ENCODE assay signal across 18 cellular contexts in genomic region chr22:45334528-45334927, GRCh38. TPM values are rescaled to one million over a fixed set of nuclear protein-coding genes. Genes with fewer than 3 reads are reported as not detected.
DNase-seq lines count a peak whose midpoint lies in the region; ATAC-seq, FAIRE-seq and TF ChIP-seq lines count a peak whose summit lies in the region.
"Had no signal": no experiment of that assay in that cellular context is flagged by ENCODE, and none has a peak within 500 bp of the region (broad histone marks: within the 10 kb centered on the region; RNA-seq: fewer than 3 reads in every experiment).

No MANE protein-coding gene starts in this region.

- H3K9me3 Mint-ChIP-seq in brain, result peaks cover 0 to 2% (median 0%) of the 10 kb centered on the region in 5 experiments

- dilution Hi-C loops in keratinocyte (cut with MboI; ENCODE audit: extremely low pct_ligation_motif_present, low sequenced_read_pairs), result no loop called here

- DNase-seq in DMS 273 treated with DMSO at 0.1 percent for 48 hours (lab: John Stamatoyannopoulos, UW), result peak; percentile 62
- DNase-seq in keratinocyte (ENCODE audit: low read depth, low spot score), result no peak
- DNase-seq in ACHN, result no peak
- DNase-seq in iPS-NIHi11 (ENCODE audit: low spot score), result no peak
- no peak for DNase-seq in A172 (ENCODE audit: low spot score)
- DNase-seq: activated CD4-positive, alpha-beta T cell treated with anti-CD3 and anti-CD28 coated beads for 36 hours; activated CD8-positive, alpha-beta memory T cell treated with anti-CD3 and anti-CD28 coated beads, Interleukin-2, amount 50 U/mL, for 4 hours; activated naive CD4-positive, alpha-beta T cell; T-helper 9 cell had no signal

- H3K79me2 ChIP-seq in keratinocyte (ENCODE audit: control insufficient read depth, insufficient read depth, low read length), result no peaks in the 10 kb centered on the region

- peak overlapping the region; percentile 0 for H3K9ac ChIP-seq in keratinocyte (ENCODE audit: control insufficient read depth, extremely low read depth, insufficient read depth, low read length)

- no peaks in the 10 kb centered on the region for H3K9me3 ChIP-seq in keratinocyte (ENCODE audit: control insufficient read depth, low read depth, low read length)
- H3K9me3 ChIP-seq: BE2C, pancreas, testis had no signal

- H3K36me3 Mint-ChIP-seq in brain, result peaks cover 73% of the 10 kb centered on the region

- peaks cover 3% of the 10 kb centered on the region for H3K27me3 Mint-ChIP-seq in brain
- H3K27me3 Mint-ChIP-seq: activated CD4-positive, alpha-beta T cell treated with anti-CD3 and anti-CD28 coated beads for 36 hours had no signal

- H2AFZ ChIP-seq in keratinocyte (ENCODE audit: control insufficient read depth, low read length), result no peak overlapping the region

- in situ Hi-C loops in ACHN (cut with HindIII; ENCODE audit: low pct_ligation_motif_present, low pct_unique_long_range_greater_than_20kb, low sequenced_read_pairs), result no loop called here

- no peak for FAIRE-seq in keratinocyte (lab: Jason Lieb, UNC)
- FAIRE-seq: pancreas had no signal

- no peaks in the 10 kb centered on the region for H3K27me3 ChIP-seq in keratinocyte (ENCODE audit: control insufficient read depth, extremely low read depth, insufficient read depth, low read length)
- H3K27me3 ChIP-seq: BE2C, pancreas, testis had no signal

- H3K4me3 Mint-ChIP-seq in brain, result peak overlapping the region in 1 of 5 experiments; percentile 50
- H3K4me3 Mint-ChIP-seq: activated CD4-positive, alpha-beta T cell treated with anti-CD3 and anti-CD28 coated beads for 36 hours had no signal

- no peaks in the 10 kb centered on the region for H3K9me1 ChIP-seq in keratinocyte (ENCODE audit: control insufficient read depth, extremely low read depth, insufficient read depth, low read length)

- peak overlapping the region; percentile 49 for H3K4me2 ChIP-seq in keratinocyte (ENCODE audit: control insufficient read depth, extremely low read depth, insufficient read depth, low read depth, low read length)

- peaks cover 26% of the 10 kb centered on the region for H3K4me1 ChIP-seq in keratinocyte (ENCODE audit: control insufficient read depth, extremely low read depth, insufficient read depth, low read length)
- H3K4me1 ChIP-seq: pancreas had no signal

- TF ChIP-seq CTCF in C4-2B (conservative IDR thresholded peaks at IDR 0.05) (no peak), brain (conservative IDR thresholded peaks at IDR 0.05) (no peak), keratinocyte (optimal IDR thresholded peaks at IDR 0.05 in 1 of 3, IDR thresholded peaks at IDR 0.05 in 1 of 3, conservative IDR thresholded peaks at IDR 0.05 in 1 of 3; ENCODE audit: extremely low read depth in 1 of 3, insufficient read depth in 2 of 3, low read length in 3 of 3) (no peak)

- H3K27ac Mint-ChIP-seq in brain, result peak overlapping the region in 4 of 5 experiments; percentile 24 to 90 (median 67)
- H3K27ac Mint-ChIP-seq: activated CD4-positive, alpha-beta T cell treated with anti-CD3 and anti-CD28 coated beads for 36 hours had no signal

- peaks cover 3% of the 10 kb centered on the region for H4K20me1 ChIP-seq in keratinocyte (ENCODE audit: control insufficient read depth, extremely low read depth, insufficient read depth, low read length)

- no peak for ATAC-seq in GM19455 (IDR thresholded peaks at IDR 0.05; ENCODE audit: unreplicated experiment)
- ATAC-seq: activated CD4-positive, alpha-beta T cell treated with anti-CD3 and anti-CD28 coated beads for 36 hours had no signal

- H3K4me1 Mint-ChIP-seq in brain, result peaks cover 31% of the 10 kb centered on the region

- no peak overlapping the region for H3K4me3 ChIP-seq in keratinocyte (ENCODE audit: control insufficient read depth in 2 of 3, extremely low read depth in 1 of 3, insufficient read depth in 2 of 3, low read depth in 1 of 3, low read length in 3 of 3)
- H3K4me3 ChIP-seq: pancreas, testis had no signal

- peaks cover 17 to 40% of the 10 kb centered on the region in 2 experiments for H3K36me3 ChIP-seq in keratinocyte (ENCODE audit: control insufficient read depth in 2 of 2, extremely low read depth in 1 of 2, insufficient read depth in 2 of 2, low read length in 2 of 2)

- H3K27ac ChIP-seq in C4-2B (peak overlapping the region; percentile 94), keratinocyte (ENCODE audit: control insufficient read depth, insufficient read depth, low read length) (peak overlapping the region; percentile 27)
- H3K27ac ChIP-seq: pancreas, testis had no signal

RNA-seq across cellular contexts. Expression of gene FAM118A, which starts 24.8 kb away (rescaled TPM):
- 6.1 TPM for polyA plus RNA-seq in brain (ENCODE audit: insufficient read depth, low read depth, low replicate concordance)
- 20.8 to 31.1 TPM (median 28.6 TPM) in 3 replicates for polyA plus RNA-seq in keratinocyte
- polyA plus RNA-seq in keratinocyte (2011; ENCODE audit: low read depth), result 13.8 TPM
- polyA plus RNA-seq in keratinocyte (2011; cell fraction: cytosol; rRNA removed), result 11.0 and 15.6 TPM in 2 replicates
- 74.0 and 91.3 TPM in 2 replicates for polyA plus RNA-seq in keratinocyte (2011; cell fraction: nucleus; rRNA removed)
- polyA plus RNA-seq in keratinocyte (2012; ENCODE audit: low replicate concordance), result 13.3 and 15.0 TPM in 2 replicates
- 13.7 to 19.9 TPM (median 18.3 TPM) in 3 replicates for polyA minus RNA-seq in keratinocyte
- 24.0 TPM for polyA minus RNA-seq in keratinocyte (2011; cell fraction: cytosol; rRNA and poly(A)+ RNA removed)
- polyA minus RNA-seq in keratinocyte (2011; cell fraction: nucleus; rRNA and poly(A)+ RNA removed), result 20.0 and 31.6 TPM in 2 replicates
- total RNA-seq in A172 (2014; rRNA removed; shearing (Covaris generic)), result 20.8 and 21.8 TPM in 2 replicates

RNA-seq across cellular contexts. Expression of gene UPK3A, which starts 49.8 kb away (rescaled TPM):
- polyA plus RNA-seq in brain (ENCODE audit: insufficient read depth, low read depth, low replicate concordance), result 13.6 TPM
- polyA plus RNA-seq in keratinocyte, result not detected in 3 replicates
- polyA plus RNA-seq in keratinocyte (2011; ENCODE audit: low read depth), result not detected
- not detected in 2 replicates for polyA plus RNA-seq in keratinocyte (2011; cell fraction: cytosol; rRNA removed)
- not detected in 2 replicates for polyA plus RNA-seq in keratinocyte (2011; cell fraction: nucleus; rRNA removed)
- not detected in 2 replicates for polyA plus RNA-seq in keratinocyte (2012; ENCODE audit: low replicate concordance)
- polyA minus RNA-seq in keratinocyte, result not detected in 3 replicates
- polyA minus RNA-seq in keratinocyte (2011; cell fraction: cytosol; rRNA and poly(A)+ RNA removed), result not detected
- polyA minus RNA-seq in keratinocyte (2011; cell fraction: nucleus; rRNA and poly(A)+ RNA removed), result not detected in 2 replicates
- total RNA-seq in A172 (2014; rRNA removed; shearing (Covaris generic)), result not detected in 2 replicates
- total RNA-seq: activated CD4-positive, alpha-beta T cell treated with anti-CD3 and anti-CD28 coated beads for 36 hours; M059J; NCI-H460; pancreas; SK-MEL-5; testis had no signal

Comparison
In these comparisons a context has a peak if more than half of its experiments do, and no peak if none do; other contexts are left out.
1. RNA of gene UPK3A, which starts 49.8 kb away (polyA plus RNA-seq): 13.6 TPM in brain (single experiment); not detected in keratinocyte; every median in the first group is over 10 times any median in the second.